In the genomic region with DNA sequence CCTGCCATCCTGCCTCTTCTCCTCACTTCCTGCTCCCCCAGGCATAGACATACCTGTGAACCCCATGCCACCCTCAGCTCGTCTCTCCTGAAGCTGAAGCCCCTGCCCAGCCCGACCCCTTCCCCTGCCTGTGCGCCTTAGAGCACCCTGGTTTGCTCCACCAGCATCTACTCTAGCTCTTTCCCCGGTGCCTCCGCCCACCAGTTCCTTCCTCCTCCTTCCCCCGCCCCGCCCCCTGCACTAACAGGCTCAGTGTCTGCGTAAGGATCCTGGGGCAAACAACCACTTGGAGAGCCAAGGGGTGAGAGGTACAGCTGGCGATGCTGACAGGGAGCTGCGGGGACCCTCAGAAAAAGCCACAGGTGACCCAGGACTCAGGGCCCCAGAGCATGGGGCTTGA, we compare ENCODE assay signal across 10 cellular contexts. TPM values are rescaled to one million over a fixed set of nuclear protein-coding genes. Genes with fewer than 3 reads are reported as not detected.
DNase-seq lines count a peak whose midpoint lies in the region; ATAC-seq, FAIRE-seq and TF ChIP-seq lines count a peak whose summit lies in the region.
"Had no signal": no experiment of that assay in that cellular context is flagged by ENCODE, and none has a peak within 500 bp of the region (broad histone marks: within the 10 kb centered on the region; RNA-seq: fewer than 3 reads in every experiment).

No MANE protein-coding gene starts in this region.

- no peaks in the 10 kb centered on the region for H3K9me3 Mint-ChIP-seq in naive thymus-derived CD8-positive, alpha-beta T cell

- CTCF ChIA-PET in A549 (lab: Yijun Ruan, JAX) = interaction anchor here (0.6 to 25.8 kb wide), 31 partner anchors 12 to 525 kb away, joined by 3 to 674 read pairs (median 8); a partner anchor contains a TSS

- no peak for TF ChIP-seq RAD21 in A549 (conservative IDR thresholded peaks at IDR 0.05 in 1 of 2, IDR thresholded peaks at IDR 0.05 in 1 of 2)

- POLR2A ChIA-PET in A549 (lab: Yijun Ruan, JAX) = no interaction called here
- POLR2A ChIA-PET in naive thymus-derived CD8-positive, alpha-beta T cell (lab: Charles Lee) = interaction anchor here (1.4 kb wide), 1 partner anchor 156 kb away, joined by 4 read pairs; no protein-coding TSS in a partner anchor

- FAIRE-seq in A549 (lab: Jason Lieb, UNC) = no peak

- H3K4me1 Mint-ChIP-seq in naive thymus-derived CD8-positive, alpha-beta T cell = peaks cover 11 to 19% (median 17%) of the 10 kb centered on the region in 4 donors

- 28% methylated on average over 7 of the region's 10 CpGs for WGBS in A549 (ENCODE audit: missing lambda C conversion rate)

- peak; percentile 18 to 62; a peak in 3 of 6 replicates for ATAC-seq in A549
- peak; percentile 79 to 86 for ATAC-seq in naive thymus-derived CD8-positive, alpha-beta T cell
- ATAC-seq in HG02623 (IDR thresholded peaks at IDR 0.05; ENCODE audit: unreplicated experiment) = no peak

- H3K4me3 Mint-ChIP-seq in naive thymus-derived CD8-positive, alpha-beta T cell = peak overlapping the region; percentile 60 to 77 (median 74)

- TF ChIP-seq POLR2A in A549 (IDR thresholded peaks at IDR 0.05; ENCODE audit: low read length) = no peak

- no peaks in the 10 kb centered on the region for H3K9me3 ChIP-seq in A549

- peaks cover 13% of the 10 kb centered on the region; the same call in 2 of the 3 replicates for H3K4me1 ChIP-seq in A549

- H3K4me2 ChIP-seq in A549 = no peak overlapping the region; the same call in 2 of the 3 replicates

- peaks cover 0 to 3% (median 0%) of the 10 kb centered on the region in 5 donors for H3K27me3 Mint-ChIP-seq in naive thymus-derived CD8-positive, alpha-beta T cell

- TF ChIP-seq CTCF in A549 (IDR thresholded peaks at IDR 0.05) = no peak

- H3K27ac Mint-ChIP-seq in naive thymus-derived CD8-positive, alpha-beta T cell = peak overlapping the region in 5 of 10 donors; percentile 31 to 79 (median 68)

- no peak overlapping the region for H3K27ac ChIP-seq in A549
- H3K27ac ChIP-seq: C4-2B, skin epidermis had no signal

- H3K36me3 Mint-ChIP-seq in naive thymus-derived CD8-positive, alpha-beta T cell = no peaks in the 10 kb centered on the region

- no peak overlapping the region for H3K4me3 ChIP-seq in A549
- H3K4me3 ChIP-seq: skin epidermis had no signal

- no peak for DNase-seq in A549 (ENCODE audit: low read depth in 1 of 2, low spot score in 1 of 2)
- peak; percentile 49 for DNase-seq in NOMO-1 treated with DMSO at 0.1 percent for 48 hours (lab: John Stamatoyannopoulos, UW; ENCODE audit: unreplicated experiment)
- DNase-seq in activated T-cell treated with anti-CD3 and anti-CD28 coated beads, Interleukin-2, amount 50 U/mL, for 48 hours = peak; percentile 71 to 76
- DNase-seq in naive thymus-derived CD8-positive, alpha-beta T cell = peak; percentile 23 to 77 (median 51)
- no peak for DNase-seq in cerebellar nuclear complex (lab: John Stamatoyannopoulos, UW)
- DNase-seq in NCI-H446 treated with DMSO at 0.1 percent for 48 hours (lab: John Stamatoyannopoulos, UW) = no peak
- no peak for DNase-seq in H4 (ENCODE audit: low spot score)

- TF ChIP-seq EP300 in A549 (IDR thresholded peaks at IDR 0.05) = no peak

TF ChIP-seq in A549, 52 proteins besides CTCF, POLR2A, EP300 and RAD21:
- TF ChIP-seq HOXB13 (CRISPR knock-in tag; IDR thresholded peaks at IDR 0.05; ENCODE audit: low read depth) (no peak), TFCP2L1 (CRISPR knock-in tag; IDR thresholded peaks at IDR 0.05) (no peak), HOXB5 (CRISPR knock-in tag; IDR thresholded peaks at IDR 0.05) (no peak), NPAS2 (CRISPR knock-in tag; IDR thresholded peaks at IDR 0.05; ENCODE audit: borderline replicate concordance) (no peak), KDM1A (IDR thresholded peaks at IDR 0.05; ENCODE audit: low read depth) (no peak), ZC3H11A (IDR thresholded peaks at IDR 0.05) (no peak), KDM5A (IDR thresholded peaks at IDR 0.05) (no peak), MAZ (IDR thresholded peaks at IDR 0.05; ENCODE audit: borderline replicate concordance, low read depth, low read length) (no peak), RNF2 (IDR thresholded peaks at IDR 0.05; ENCODE audit: borderline replicate concordance, low read depth) (no peak), ESRRA (IDR thresholded peaks at IDR 0.05; ENCODE audit: borderline replicate concordance, low read length) (no peak), HOXA7 (CRISPR knock-in tag; IDR thresholded peaks at IDR 0.05) (no peak), CHD2 (IDR thresholded peaks at IDR 0.05; ENCODE audit: low read length, partially characterized antibody) (no peak)
- TF ChIP-seq, protein P1, sequence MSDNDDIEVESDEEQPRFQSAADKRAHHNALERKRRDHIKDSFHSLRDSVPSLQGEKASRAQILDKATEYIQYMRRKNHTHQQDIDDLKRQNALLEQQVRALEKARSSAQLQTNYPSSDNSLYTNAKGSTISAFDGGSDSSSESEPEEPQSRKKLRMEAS (IDR thresholded peaks at IDR 0.05) = no peak
- TF ChIP-seq, protein P2, sequence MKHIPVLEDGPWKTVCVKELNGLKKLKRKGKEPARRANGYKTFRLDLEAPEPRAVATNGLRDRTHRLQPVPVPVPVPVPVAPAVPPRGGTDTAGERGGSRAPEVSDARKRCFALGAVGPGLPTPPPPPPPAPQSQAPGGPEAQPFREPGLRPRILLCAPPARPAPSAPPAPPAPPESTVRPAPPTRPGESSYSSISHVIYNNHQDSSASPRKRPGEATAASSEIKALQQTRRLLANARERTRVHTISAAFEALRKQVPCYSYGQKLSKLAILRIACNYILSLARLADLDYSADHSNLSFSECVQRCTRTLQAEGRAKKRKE (CRISPR knock-in tag; IDR thresholded peaks at IDR 0.05; ENCODE audit: low read depth) = no peak
- TF ChIP-seq, protein P3, sequence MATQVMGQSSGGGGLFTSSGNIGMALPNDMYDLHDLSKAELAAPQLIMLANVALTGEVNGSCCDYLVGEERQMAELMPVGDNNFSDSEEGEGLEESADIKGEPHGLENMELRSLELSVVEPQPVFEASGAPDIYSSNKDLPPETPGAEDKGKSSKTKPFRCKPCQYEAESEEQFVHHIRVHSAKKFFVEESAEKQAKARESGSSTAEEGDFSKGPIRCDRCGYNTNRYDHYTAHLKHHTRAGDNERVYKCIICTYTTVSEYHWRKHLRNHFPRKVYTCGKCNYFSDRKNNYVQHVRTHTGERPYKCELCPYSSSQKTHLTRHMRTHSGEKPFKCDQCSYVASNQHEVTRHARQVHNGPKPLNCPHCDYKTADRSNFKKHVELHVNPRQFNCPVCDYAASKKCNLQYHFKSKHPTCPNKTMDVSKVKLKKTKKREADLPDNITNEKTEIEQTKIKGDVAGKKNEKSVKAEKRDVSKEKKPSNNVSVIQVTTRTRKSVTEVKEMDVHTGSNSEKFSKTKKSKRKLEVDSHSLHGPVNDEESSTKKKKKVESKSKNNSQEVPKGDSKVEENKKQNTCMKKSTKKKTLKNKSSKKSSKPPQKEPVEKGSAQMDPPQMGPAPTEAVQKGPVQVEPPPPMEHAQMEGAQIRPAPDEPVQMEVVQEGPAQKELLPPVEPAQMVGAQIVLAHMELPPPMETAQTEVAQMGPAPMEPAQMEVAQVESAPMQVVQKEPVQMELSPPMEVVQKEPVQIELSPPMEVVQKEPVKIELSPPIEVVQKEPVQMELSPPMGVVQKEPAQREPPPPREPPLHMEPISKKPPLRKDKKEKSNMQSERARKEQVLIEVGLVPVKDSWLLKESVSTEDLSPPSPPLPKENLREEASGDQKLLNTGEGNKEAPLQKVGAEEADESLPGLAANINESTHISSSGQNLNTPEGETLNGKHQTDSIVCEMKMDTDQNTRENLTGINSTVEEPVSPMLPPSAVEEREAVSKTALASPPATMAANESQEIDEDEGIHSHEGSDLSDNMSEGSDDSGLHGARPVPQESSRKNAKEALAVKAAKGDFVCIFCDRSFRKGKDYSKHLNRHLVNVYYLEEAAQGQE (IDR thresholded peaks at IDR 0.05) = no peak

RNA-seq across cellular contexts. Expression of a gene that starts 1.9 kb away (rescaled TPM):
- polyA plus RNA-seq in A549 (2011; rRNA removed) (not detected in 2 replicates), A549 (2017; fragmentation: RNase III; extraction: RNeasy Plus Mini Kit Qiagen cat#74134 plus additional on column Dnase treatment) (not detected in 3 replicates)
- polyA plus RNA-seq in A549 (2012; cell fraction: cytosol; rRNA removed) = not detected in 2 replicates
- 0.05 TPM in 1 of 2 replicates, not detected in the other for polyA plus RNA-seq in A549 (2012; cell fraction: nucleus; rRNA removed)
- not detected in 2 replicates for polyA minus RNA-seq in A549 (2011; rRNA and poly(A)+ RNA removed)
- not detected for total RNA-seq in naive thymus-derived CD8-positive, alpha-beta T cell
- under 1 TPM in 1 of 3 donors, not detected in 2; 0.10 TPM for polyA plus RNA-seq in naive thymus-derived CD8-positive, alpha-beta T cell
- not detected in 2 replicates for total RNA-seq in H4 (2014; rRNA removed; shearing (Covaris generic))

RNA-seq across cellular contexts. Expression of a gene that starts 7.6 kb away (rescaled TPM):
- polyA plus RNA-seq in A549 (2011; rRNA removed) = not detected in 2 replicates
- not detected in 2 replicates for polyA plus RNA-seq in A549 (2012; cell fraction: cytosol; rRNA removed)
- polyA plus RNA-seq in A549 (2012; cell fraction: nucleus; rRNA removed) = not detected in 2 replicates
- polyA plus RNA-seq in A549 (2017; fragmentation: RNase III; extraction: RNeasy Plus Mini Kit Qiagen cat#74134 plus additional on column Dnase treatment) = not detected in 3 replicates
- polyA minus RNA-seq in A549 (2011; rRNA and poly(A)+ RNA removed) = not detected in 2 replicates
- total RNA-seq in naive thymus-derived CD8-positive, alpha-beta T cell = not detected
- polyA plus RNA-seq in naive thymus-derived CD8-positive, alpha-beta T cell = not detected
- not detected in 2 replicates for total RNA-seq in H4 (2014; rRNA removed; shearing (Covaris generic))

RNA-seq across cellular contexts. Expression of a gene that starts 43.2 kb away (rescaled TPM):
- not detected in 2 replicates for polyA plus RNA-seq in A549 (2011; rRNA removed)
- 0.01 TPM in 1 of 2 replicates, not detected in the other for polyA plus RNA-seq in A549 (2012; cell fraction: cytosol; rRNA removed)
- 0.01 TPM in 1 of 2 replicates, not detected in the other for polyA plus RNA-seq in A549 (2012; cell fraction: nucleus; rRNA removed)
- not detected in 3 replicates for polyA plus RNA-seq in A549 (2017; fragmentation: RNase III; extraction: RNeasy Plus Mini Kit Qiagen cat#74134 plus additional on column Dnase treatment)
- polyA minus RNA-seq in A549 (2011; rRNA and poly(A)+ RNA removed) = not detected in 2 replicates
- not detected for total RNA-seq in naive thymus-derived CD8-positive, alpha-beta T cell
- 1 to 10 TPM in 1 of 3 donors, not detected in 2; 1.1 TPM for polyA plus RNA-seq in naive thymus-derived CD8-positive, alpha-beta T cell
- not detected in 2 replicates for total RNA-seq in H4 (2014; rRNA removed; shearing (Covaris generic))

Comparison
In these comparisons a context has a peak if more than half of its experiments do, and no peak if none do; other contexts are left out.
1. DNase-seq: peak in NOMO-1 treated with DMSO at 0.1 percent for 48 hours (single experiment), activated T-cell treated with anti-CD3 and anti-CD28 coated beads, Interleukin-2, amount 50 U/mL, for 48 hours (2 of 2) and naive thymus-derived CD8-positive, alpha-beta T cell (10 of 10); none in A549 (0 of 2), cerebellar nuclear complex (0 of 2), NCI-H446 treated with DMSO at 0.1 percent for 48 hours (single experiment) and H4 (single experiment).